In the genomic region with DNA sequence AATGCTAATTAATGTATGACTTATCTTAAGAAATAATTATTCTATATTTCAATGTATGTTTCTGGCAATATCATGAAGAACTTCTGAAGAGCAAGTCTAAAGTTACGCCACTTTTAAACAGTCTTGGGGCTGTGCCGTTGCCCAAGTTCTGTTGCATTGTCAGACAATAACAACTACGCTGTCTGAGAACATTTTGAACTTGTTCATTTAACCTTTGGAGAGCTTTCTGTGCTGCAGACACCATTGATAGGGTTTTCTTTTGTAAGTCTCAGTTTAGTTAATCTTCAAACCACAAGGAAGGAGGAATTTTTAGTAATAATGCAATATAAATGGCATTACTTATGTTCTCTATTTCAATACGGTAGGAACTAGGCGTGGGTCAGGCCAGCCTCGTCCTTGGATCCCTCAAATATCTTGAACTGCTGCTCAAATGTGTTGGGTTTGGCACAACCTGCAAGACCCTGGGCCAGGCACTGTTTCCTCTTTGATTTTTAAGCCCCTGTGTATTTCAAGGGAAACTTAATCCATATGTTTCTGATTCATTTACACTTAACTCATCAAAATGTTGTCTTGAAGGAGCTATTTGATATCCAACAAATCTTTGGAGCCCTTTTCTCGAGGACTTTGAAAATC, we compare ENCODE assay signal across 12 cellular contexts.
DNase-seq lines count a peak whose midpoint lies in the region; ATAC-seq and TF ChIP-seq lines count a peak whose summit lies in the region.
"Had no signal": no experiment of that assay in that cellular context is flagged by ENCODE, and none has a peak within 500 bp of the region (broad histone marks: within the 10 kb centered on the region; RNA-seq: fewer than 3 reads in every experiment).

No MANE protein-coding gene starts in this region.

- H3K9me3 ChIP-seq in ascending aorta = peaks cover 0 to 5% of the 10 kb centered on the region in 2 donors
- H3K9me3 ChIP-seq: Caco-2 had no signal

- intact Hi-C loops in sciatic nerve (cut with DNase I) = no loop called here
- intact Hi-C loops in ascending aorta (cut with DNase I) = no loop called here

- peak; percentile 82 for ATAC-seq in sciatic nerve

- H3K36me3 ChIP-seq in ascending aorta = no peaks in the 10 kb centered on the region

- no peak overlapping the region for H3K27ac ChIP-seq in ascending aorta
- H3K27ac ChIP-seq: C4-2B had no signal

- TF ChIP-seq CTCF in ascending aorta (IDR thresholded peaks at IDR 0.05) = no peak

- H3K4me1 ChIP-seq in ascending aorta = no peaks in the 10 kb centered on the region
- H3K4me1 ChIP-seq: Caco-2 had no signal

- peak; percentile 76 for DNase-seq in fibroblast of peridontal ligament (ENCODE audit: extremely low read depth)
- peak; percentile 74 for DNase-seq in iris pigment epithelial cell (ENCODE audit: low read depth)
- DNase-seq in sciatic nerve (ENCODE audit: low spot score) = no peak
- DNase-seq in mucosa of gallbladder (ENCODE audit: low spot score) = no peak
- no peak for DNase-seq in AG20443 (ENCODE audit: low spot score)
- DNase-seq in ascending aorta (ENCODE audit: low spot score in 2 of 2) = no peak
- DNase-seq: ACHN; AML-193; Caco-2; CD4-positive, alpha-beta T cell; H9 had no signal

- H3K27me3 ChIP-seq in ascending aorta = no peaks in the 10 kb centered on the region

- H3K4me3 ChIP-seq in ascending aorta = no peak overlapping the region

Comparison
In these comparisons a context has a peak if more than half of its experiments do, and no peak if none do; other contexts are left out.
1. DNase-seq: peak in fibroblast of peridontal ligament (single experiment) and iris pigment epithelial cell (single experiment); none in sciatic nerve (single experiment), mucosa of gallbladder (single experiment), AG20443 (single experiment) and ascending aorta (0 of 2).